ENCODE assay signal across 1 cellular context in the genomic region with DNA sequence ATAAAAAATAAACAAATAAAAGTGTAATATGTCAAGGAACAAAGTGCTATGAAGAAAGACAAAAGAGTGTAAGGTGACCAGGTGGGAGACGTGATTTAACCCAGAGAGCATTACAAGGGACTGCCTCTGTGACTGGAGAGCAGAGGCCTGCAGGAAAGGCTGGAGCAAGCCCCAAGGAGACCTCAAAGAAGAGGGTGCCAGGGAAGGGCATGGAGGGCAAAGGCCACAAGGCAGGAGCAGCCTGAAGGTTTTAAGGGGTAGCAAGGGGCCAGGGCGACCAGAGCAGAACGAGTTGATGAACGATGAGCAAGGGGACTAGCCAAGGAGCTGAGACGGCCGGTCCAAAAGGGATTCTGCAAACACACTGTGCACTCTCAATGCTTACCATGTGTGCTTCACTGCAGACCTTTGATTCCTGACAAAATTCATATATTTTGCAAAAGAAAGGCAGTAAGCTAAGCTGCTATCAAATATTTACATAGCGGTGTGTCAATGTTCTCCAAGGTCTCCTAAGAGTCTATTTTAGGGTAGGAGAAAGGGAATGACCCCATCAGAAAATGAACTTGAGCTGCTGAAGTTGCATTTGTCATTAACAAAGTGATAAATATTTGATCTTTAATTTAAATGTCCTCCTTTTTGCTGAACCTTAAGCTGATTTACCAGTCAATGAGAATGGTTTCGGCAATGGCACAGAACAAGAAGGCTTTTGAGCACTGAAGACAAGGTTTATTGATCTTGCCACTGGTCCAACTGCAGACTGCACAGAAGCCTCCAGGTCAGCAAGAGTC.
TF ChIP-seq lines count a peak whose summit lies in the region.

No MANE protein-coding gene starts in this region.

TF ChIP-seq in HepG2, 621 proteins besides CTCF, POLR2A, EP300 and RAD21 (continued from another document and continues in another):
- TF ChIP-seq, protein P1, sequence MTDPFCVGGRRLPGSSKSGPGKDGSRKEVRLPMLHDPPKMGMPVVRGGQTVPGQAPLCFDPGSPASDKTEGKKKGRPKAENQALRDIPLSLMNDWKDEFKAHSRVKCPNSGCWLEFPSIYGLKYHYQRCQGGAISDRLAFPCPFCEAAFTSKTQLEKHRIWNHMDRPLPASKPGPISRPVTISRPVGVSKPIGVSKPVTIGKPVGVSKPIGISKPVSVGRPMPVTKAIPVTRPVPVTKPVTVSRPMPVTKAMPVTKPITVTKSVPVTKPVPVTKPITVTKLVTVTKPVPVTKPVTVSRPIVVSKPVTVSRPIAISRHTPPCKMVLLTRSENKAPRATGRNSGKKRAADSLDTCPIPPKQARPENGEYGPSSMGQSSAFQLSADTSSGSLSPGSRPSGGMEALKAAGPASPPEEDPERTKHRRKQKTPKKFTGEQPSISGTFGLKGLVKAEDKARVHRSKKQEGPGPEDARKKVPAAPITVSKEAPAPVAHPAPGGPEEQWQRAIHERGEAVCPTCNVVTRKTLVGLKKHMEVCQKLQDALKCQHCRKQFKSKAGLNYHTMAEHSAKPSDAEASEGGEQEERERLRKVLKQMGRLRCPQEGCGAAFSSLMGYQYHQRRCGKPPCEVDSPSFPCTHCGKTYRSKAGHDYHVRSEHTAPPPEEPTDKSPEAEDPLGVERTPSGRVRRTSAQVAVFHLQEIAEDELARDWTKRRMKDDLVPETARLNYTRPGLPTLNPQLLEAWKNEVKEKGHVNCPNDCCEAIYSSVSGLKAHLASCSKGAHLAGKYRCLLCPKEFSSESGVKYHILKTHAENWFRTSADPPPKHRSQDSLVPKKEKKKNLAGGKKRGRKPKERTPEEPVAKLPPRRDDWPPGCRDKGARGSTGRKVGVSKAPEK (CRISPR knock-in tag; IDR thresholded peaks at IDR 0.05; ENCODE audit: borderline replicate concordance): no peak
- TF ChIP-seq ZNF75D (CRISPR knock-in tag; IDR thresholded peaks at IDR 0.05; ENCODE audit: borderline replicate concordance): no peak
- TF ChIP-seq SYNCRIP (IDR thresholded peaks at IDR 0.05; ENCODE audit: insufficient read depth, low read depth, low read length): no peak
- no peak for TF ChIP-seq HCFC1 (IDR thresholded peaks at IDR 0.05; ENCODE audit: low read depth, low read length)
- TF ChIP-seq ZHX2 (IDR thresholded peaks at IDR 0.05; ENCODE audit: low read depth): no peak
- no peak for TF ChIP-seq ZHX2 (CRISPR knock-in tag; IDR thresholded peaks at IDR 0.05; ENCODE audit: borderline replicate concordance)
- TF ChIP-seq ZNF879 (CRISPR knock-in tag; IDR thresholded peaks at IDR 0.05): no peak
- peak; percentile 68 for TF ChIP-seq GATAD2A (CRISPR knock-in tag; IDR thresholded peaks at IDR 0.05)
- TF ChIP-seq RXRB (CRISPR knock-in tag; IDR thresholded peaks at IDR 0.05; ENCODE audit: borderline replicate concordance): peak; percentile 63; the same call in 1 of the 2 replicates
- no peak for TF ChIP-seq MTF1 (CRISPR knock-in tag; IDR thresholded peaks at IDR 0.05)
- no peak for TF ChIP-seq ZNF256 (CRISPR knock-in tag; conservative IDR thresholded peaks at IDR 0.05)
- TF ChIP-seq ZNF567 (CRISPR knock-in tag; IDR thresholded peaks at IDR 0.05; ENCODE audit: borderline replicate concordance): no peak
- TF ChIP-seq, protein P2, sequence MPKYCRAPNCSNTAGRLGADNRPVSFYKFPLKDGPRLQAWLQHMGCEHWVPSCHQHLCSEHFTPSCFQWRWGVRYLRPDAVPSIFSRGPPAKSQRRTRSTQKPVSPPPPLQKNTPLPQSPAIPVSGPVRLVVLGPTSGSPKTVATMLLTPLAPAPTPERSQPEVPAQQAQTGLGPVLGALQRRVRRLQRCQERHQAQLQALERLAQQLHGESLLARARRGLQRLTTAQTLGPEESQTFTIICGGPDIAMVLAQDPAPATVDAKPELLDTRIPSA (CRISPR knock-in tag; IDR thresholded peaks at IDR 0.05; ENCODE audit: borderline replicate concordance): no peak
- TF ChIP-seq, protein P3, sequence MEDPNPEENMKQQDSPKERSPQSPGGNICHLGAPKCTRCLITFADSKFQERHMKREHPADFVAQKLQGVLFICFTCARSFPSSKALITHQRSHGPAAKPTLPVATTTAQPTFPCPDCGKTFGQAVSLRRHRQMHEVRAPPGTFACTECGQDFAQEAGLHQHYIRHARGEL (CRISPR knock-in tag; IDR thresholded peaks at IDR 0.05): no peak
- TF ChIP-seq, protein P4, sequence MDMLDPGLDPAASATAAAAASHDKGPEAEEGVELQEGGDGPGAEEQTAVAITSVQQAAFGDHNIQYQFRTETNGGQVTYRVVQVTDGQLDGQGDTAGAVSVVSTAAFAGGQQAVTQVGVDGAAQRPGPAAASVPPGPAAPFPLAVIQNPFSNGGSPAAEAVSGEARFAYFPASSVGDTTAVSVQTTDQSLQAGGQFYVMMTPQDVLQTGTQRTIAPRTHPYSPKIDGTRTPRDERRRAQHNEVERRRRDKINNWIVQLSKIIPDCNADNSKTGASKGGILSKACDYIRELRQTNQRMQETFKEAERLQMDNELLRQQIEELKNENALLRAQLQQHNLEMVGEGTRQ (IDR thresholded peaks at IDR 0.05; ENCODE audit: low read depth, low read length): no peak
- TF ChIP-seq, protein P4 (CRISPR knock-in tag; IDR thresholded peaks at IDR 0.05; ENCODE audit: borderline replicate concordance): no peak
- TF ChIP-seq, protein P5, sequence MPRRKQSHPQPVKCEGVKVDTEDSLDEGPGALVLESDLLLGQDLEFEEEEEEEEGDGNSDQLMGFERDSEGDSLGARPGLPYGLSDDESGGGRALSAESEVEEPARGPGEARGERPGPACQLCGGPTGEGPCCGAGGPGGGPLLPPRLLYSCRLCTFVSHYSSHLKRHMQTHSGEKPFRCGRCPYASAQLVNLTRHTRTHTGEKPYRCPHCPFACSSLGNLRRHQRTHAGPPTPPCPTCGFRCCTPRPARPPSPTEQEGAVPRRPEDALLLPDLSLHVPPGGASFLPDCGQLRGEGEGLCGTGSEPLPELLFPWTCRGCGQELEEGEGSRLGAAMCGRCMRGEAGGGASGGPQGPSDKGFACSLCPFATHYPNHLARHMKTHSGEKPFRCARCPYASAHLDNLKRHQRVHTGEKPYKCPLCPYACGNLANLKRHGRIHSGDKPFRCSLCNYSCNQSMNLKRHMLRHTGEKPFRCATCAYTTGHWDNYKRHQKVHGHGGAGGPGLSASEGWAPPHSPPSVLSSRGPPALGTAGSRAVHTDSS (CRISPR knock-in tag; conservative IDR thresholded peaks at IDR 0.05): no peak
- no peak for TF ChIP-seq ZNF644 (CRISPR knock-in tag; IDR thresholded peaks at IDR 0.05; ENCODE audit: low read depth)
- TF ChIP-seq RBFOX2 (IDR thresholded peaks at IDR 0.05; ENCODE audit: low read depth, low read length): no peak
- TF ChIP-seq HDAC2 (CRISPR knock-in tag; IDR thresholded peaks at IDR 0.05): peak; percentile 53; the same call in 1 of the 2 replicates
- no peak for TF ChIP-seq NFRKB (IDR thresholded peaks at IDR 0.05)
- TF ChIP-seq SNRNP70 (IDR thresholded peaks at IDR 0.05; ENCODE audit: low read depth, low read length): no peak
- TF ChIP-seq, protein P6, sequence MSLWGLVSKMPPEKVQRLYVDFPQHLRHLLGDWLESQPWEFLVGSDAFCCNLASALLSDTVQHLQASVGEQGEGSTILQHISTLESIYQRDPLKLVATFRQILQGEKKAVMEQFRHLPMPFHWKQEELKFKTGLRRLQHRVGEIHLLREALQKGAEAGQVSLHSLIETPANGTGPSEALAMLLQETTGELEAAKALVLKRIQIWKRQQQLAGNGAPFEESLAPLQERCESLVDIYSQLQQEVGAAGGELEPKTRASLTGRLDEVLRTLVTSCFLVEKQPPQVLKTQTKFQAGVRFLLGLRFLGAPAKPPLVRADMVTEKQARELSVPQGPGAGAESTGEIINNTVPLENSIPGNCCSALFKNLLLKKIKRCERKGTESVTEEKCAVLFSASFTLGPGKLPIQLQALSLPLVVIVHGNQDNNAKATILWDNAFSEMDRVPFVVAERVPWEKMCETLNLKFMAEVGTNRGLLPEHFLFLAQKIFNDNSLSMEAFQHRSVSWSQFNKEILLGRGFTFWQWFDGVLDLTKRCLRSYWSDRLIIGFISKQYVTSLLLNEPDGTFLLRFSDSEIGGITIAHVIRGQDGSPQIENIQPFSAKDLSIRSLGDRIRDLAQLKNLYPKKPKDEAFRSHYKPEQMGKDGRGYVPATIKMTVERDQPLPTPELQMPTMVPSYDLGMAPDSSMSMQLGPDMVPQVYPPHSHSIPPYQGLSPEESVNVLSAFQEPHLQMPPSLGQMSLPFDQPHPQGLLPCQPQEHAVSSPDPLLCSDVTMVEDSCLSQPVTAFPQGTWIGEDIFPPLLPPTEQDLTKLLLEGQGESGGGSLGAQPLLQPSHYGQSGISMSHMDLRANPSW (CRISPR knock-in tag; IDR thresholded peaks at IDR 0.05; ENCODE audit: borderline replicate concordance): no peak
- TF ChIP-seq XRCC5 (optimal IDR thresholded peaks at IDR 0.05; ENCODE audit: low read length): no peak
- no peak for TF ChIP-seq ZNF503 (CRISPR knock-in tag; IDR thresholded peaks at IDR 0.05)
- TF ChIP-seq ZNF468 (CRISPR knock-in tag; IDR thresholded peaks at IDR 0.05): no peak
- no peak for TF ChIP-seq RFXAP (CRISPR knock-in tag; IDR thresholded peaks at IDR 0.05; ENCODE audit: borderline replicate concordance)
- TF ChIP-seq NR2F6 (IDR thresholded peaks at IDR 0.05): peak; percentile 57
- TF ChIP-seq NR2F6 (CRISPR knock-in tag; IDR thresholded peaks at IDR 0.05): peak; percentile 67
- no peak for TF ChIP-seq GFI1 (CRISPR knock-in tag; IDR thresholded peaks at IDR 0.05; ENCODE audit: borderline replicate concordance)
- no peak for TF ChIP-seq ZNF224 (CRISPR knock-in tag; IDR thresholded peaks at IDR 0.05)
- TF ChIP-seq ZFYVE20 (CRISPR knock-in tag; IDR thresholded peaks at IDR 0.05; ENCODE audit: borderline replicate concordance, low read depth): no peak
- TF ChIP-seq, protein P7, sequence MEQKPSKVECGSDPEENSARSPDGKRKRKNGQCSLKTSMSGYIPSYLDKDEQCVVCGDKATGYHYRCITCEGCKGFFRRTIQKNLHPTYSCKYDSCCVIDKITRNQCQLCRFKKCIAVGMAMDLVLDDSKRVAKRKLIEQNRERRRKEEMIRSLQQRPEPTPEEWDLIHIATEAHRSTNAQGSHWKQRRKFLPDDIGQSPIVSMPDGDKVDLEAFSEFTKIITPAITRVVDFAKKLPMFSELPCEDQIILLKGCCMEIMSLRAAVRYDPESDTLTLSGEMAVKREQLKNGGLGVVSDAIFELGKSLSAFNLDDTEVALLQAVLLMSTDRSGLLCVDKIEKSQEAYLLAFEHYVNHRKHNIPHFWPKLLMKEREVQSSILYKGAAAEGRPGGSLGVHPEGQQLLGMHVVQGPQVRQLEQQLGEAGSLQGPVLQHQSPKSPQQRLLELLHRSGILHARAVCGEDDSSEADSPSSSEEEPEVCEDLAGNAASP (CRISPR knock-in tag; IDR thresholded peaks at IDR 0.05; ENCODE audit: borderline replicate concordance): peak; percentile 67
- TF ChIP-seq ZNF652 (CRISPR knock-in tag; IDR thresholded peaks at IDR 0.05; ENCODE audit: borderline replicate concordance, low read depth): 0 out of 2 replicates have a peak, but pooled peaks have one; percentile 3
- no peak for TF ChIP-seq SOX13 (IDR thresholded peaks at IDR 0.05)
- peak in 1 of 2 experiments; percentile 61; a peak in 1 of 4 replicates for TF ChIP-seq SOX13 (CRISPR knock-in tag; conservative IDR thresholded peaks at IDR 0.05 in 1 of 2, IDR thresholded peaks at IDR 0.05 in 1 of 2)
- no peak for TF ChIP-seq HHEX (CRISPR knock-in tag; IDR thresholded peaks at IDR 0.05)
- TF ChIP-seq NFIB (CRISPR knock-in tag; IDR thresholded peaks at IDR 0.05; ENCODE audit: borderline replicate concordance): no peak
